In genomic region chr6:159071843-159072769, GRCh38 we compare ENCODE assay signal across 20 cellular contexts. TPM values are rescaled to one million over a fixed set of nuclear protein-coding genes. Genes with fewer than 3 reads are reported as not detected.
A peak's percentile ranks its signal among the peaks of the same experiment; 100 is the strongest.
DNase-seq lines count a peak whose midpoint lies in the region; ATAC-seq and TF ChIP-seq lines count a peak whose summit lies in the region.
"Had no signal": no experiment of that assay in that cellular context is flagged by ENCODE, and none has a peak within 500 bp of the region (broad histone marks: within the 10 kb centered on the region; RNA-seq: fewer than 3 reads in every experiment).

No MANE protein-coding gene starts in this region.

- peaks cover 33% of the 10 kb centered on the region for H3K27me3 ChIP-seq in endodermal cell (ENCODE audit: control insufficient read depth, insufficient read depth, low read length, poor library complexity, severe bottlenecking)
- H3K27me3 ChIP-seq: BLaER1 had no signal

- no peaks in the 10 kb centered on the region for H3K9me3 Mint-ChIP-seq in activated T-cell treated with anti-CD3 and anti-CD28 coated beads, Interleukin-2, amount 50 U/mL, for 4 hours
- no peaks in the 10 kb centered on the region for H3K9me3 Mint-ChIP-seq in activated T-helper 2 cell treated with anti-CD3 and anti-CD28 coated beads, Interferon-gamma antibody, Interleukin-2, Interleukin-4, amounts not matched to agents 10 μg/mL and 5 μg/mL and 100 μg/mL, durations not matched to agents 14 hours and 24 hours and 36 hours
- no peaks in the 10 kb centered on the region for H3K9me3 Mint-ChIP-seq in endodermal cell
- H3K9me3 Mint-ChIP-seq in stimulated activated naive CD8-positive, alpha-beta T cell treated with anti-CD3 and anti-CD28 coated beads, Interleukin-15, Interleukin-2, amounts not matched to agents 100 ng/mL and 50 ng/mL, for 24 hours: no peaks in the 10 kb centered on the region

- H3K27me3 Mint-ChIP-seq in activated T-cell treated with anti-CD3 and anti-CD28 coated beads, Interleukin-2, amount 50 U/mL, for 4 hours (ENCODE audit: low read depth): no peaks in the 10 kb centered on the region
- H3K27me3 Mint-ChIP-seq in activated T-helper 2 cell treated with anti-CD3 and anti-CD28 coated beads, Interferon-gamma antibody, Interleukin-2, Interleukin-4, amounts not matched to agents 10 μg/mL and 5 μg/mL and 100 μg/mL, durations not matched to agents 14 hours and 24 hours and 36 hours (ENCODE audit: low read depth): peaks cover 2% of the 10 kb centered on the region
- H3K27me3 Mint-ChIP-seq in endodermal cell (ENCODE audit: insufficient read depth): peaks cover 75% of the 10 kb centered on the region
- no peaks in the 10 kb centered on the region for H3K27me3 Mint-ChIP-seq in stimulated activated naive CD8-positive, alpha-beta T cell treated with anti-CD3 and anti-CD28 coated beads, Interleukin-15, Interleukin-2, amounts not matched to agents 100 ng/mL and 50 ng/mL, for 24 hours

- peak; percentile 60 to 75 for ATAC-seq in activated T-cell treated with anti-CD3 and anti-CD28 coated beads, Interleukin-2, amount 50 U/mL, for 4 hours
- no peak for ATAC-seq in HG03354 (IDR thresholded peaks at IDR 0.05; ENCODE audit: poor library complexity, severe bottlenecking, unreplicated experiment)
- ATAC-seq: HCT116, K562, Right ventricle myocardium inferior had no signal

- H3K9ac ChIP-seq in endodermal cell (ENCODE audit: extremely low read depth, low read length, poor library complexity, severe bottlenecking): no peak overlapping the region
- H3K9ac ChIP-seq: BLaER1 had no signal

- peak overlapping the region; percentile 42 for H3K27ac Mint-ChIP-seq in activated T-helper 2 cell treated with anti-CD3 and anti-CD28 coated beads, Interferon-gamma antibody, Interleukin-2, Interleukin-4, amounts not matched to agents 10 μg/mL and 5 μg/mL and 100 μg/mL, durations not matched to agents 14 hours and 24 hours and 36 hours
- H3K27ac Mint-ChIP-seq in endodermal cell: no peak overlapping the region
- H3K27ac Mint-ChIP-seq in stimulated activated naive CD8-positive, alpha-beta T cell treated with anti-CD3 and anti-CD28 coated beads, Interleukin-15, Interleukin-2, amounts not matched to agents 100 ng/mL and 50 ng/mL, for 24 hours: peak overlapping the region; percentile 74
- H3K27ac Mint-ChIP-seq: CD4-positive, alpha-beta memory T cell had no signal

- no peak for TF ChIP-seq CTCF in endodermal cell (conservative IDR thresholded peaks at IDR 0.05)

- no peak for DNase-seq in activated T-cell treated with anti-CD3 and anti-CD28 coated beads, Interleukin-2, amount 50 U/mL, for 4 hours
- no peak for DNase-seq in activated T-cell treated with anti-CD3 and anti-CD28 coated beads, Interleukin-2, amount 50 U/mL, for 48 hours
- no peak for DNase-seq in activated T-helper 2 cell treated with anti-CD3 and anti-CD28 coated beads, Interferon-gamma antibody, Interleukin-2, Interleukin-4, amounts not matched to agents 10 μg/mL and 5 μg/mL and 100 μg/mL, durations not matched to agents 14 hours and 24 hours and 36 hours (ENCODE audit: low spot score)
- peak; percentile 14 for DNase-seq in endodermal cell
- no peak for DNase-seq in DMS 273 (lab: John Stamatoyannopoulos, UW; ENCODE audit: unreplicated experiment)
- DNase-seq in putamen (ENCODE audit: low spot score): no peak
- DNase-seq: CD4-positive, alpha-beta memory T cell; EL; GOT3; NCI-H1105; NCI-H2081 treated with DMSO at 0.1 percent for 48 hours; NK-92 treated with Interleukin-12 subunit alpha and Interleukin-12 subunit beta, amount 100 ng/mL, for 24 hours had no signal

- peaks cover 5% of the 10 kb centered on the region for H3K4me1 ChIP-seq in endodermal cell (ENCODE audit: control insufficient read depth, insufficient read depth, low read length)

- intact Hi-C loops in activated T-helper 2 cell treated with anti-CD3 and anti-CD28 coated beads, Interferon-gamma antibody, Interleukin-2, Interleukin-4, amounts not matched to agents 10 μg/mL and 5 μg/mL and 100 μg/mL, durations not matched to agents 14 hours and 24 hours and 36 hours (cut with micrococcal nuclease): loop anchor here (1.0 kb wide), 1 partner anchor 10 kb away; no protein-coding TSS in a partner anchor

- no peaks in the 10 kb centered on the region for H3K36me3 ChIP-seq in endodermal cell (ENCODE audit: control insufficient read depth, insufficient read depth, low read length)
- H3K36me3 ChIP-seq: BLaER1 had no signal

- peaks cover 38% of the 10 kb centered on the region for H3K4me1 Mint-ChIP-seq in activated T-cell treated with anti-CD3 and anti-CD28 coated beads, Interleukin-2, amount 50 U/mL, for 4 hours (ENCODE audit: low read depth)
- peaks cover 46% of the 10 kb centered on the region for H3K4me1 Mint-ChIP-seq in activated T-helper 2 cell treated with anti-CD3 and anti-CD28 coated beads, Interferon-gamma antibody, Interleukin-2, Interleukin-4, amounts not matched to agents 10 μg/mL and 5 μg/mL and 100 μg/mL, durations not matched to agents 14 hours and 24 hours and 36 hours (ENCODE audit: low read depth)
- H3K4me1 Mint-ChIP-seq in endodermal cell: peaks cover 18% of the 10 kb centered on the region
- peaks cover 80% of the 10 kb centered on the region for H3K4me1 Mint-ChIP-seq in stimulated activated naive CD8-positive, alpha-beta T cell treated with anti-CD3 and anti-CD28 coated beads, Interleukin-15, Interleukin-2, amounts not matched to agents 100 ng/mL and 50 ng/mL, for 24 hours (ENCODE audit: low read depth)

- WGBS in endodermal cell (ENCODE audit: insufficient coverage in 1 of 2, insufficient read length in 1 of 2), 2 experiments: 78 to 96% methylated on average over 3 to 7 of the region's 7 CpGs

- H3K27ac ChIP-seq in endodermal cell (ENCODE audit: low read depth, low read length): no peak overlapping the region
- H3K27ac ChIP-seq: BLaER1 had no signal

- H3K4me3 ChIP-seq in endodermal cell (ENCODE audit: low read length): no peak overlapping the region
- H3K4me3 ChIP-seq: BLaER1, K562 had no signal

- peaks cover 1% of the 10 kb centered on the region for H3K36me3 Mint-ChIP-seq in activated T-cell treated with anti-CD3 and anti-CD28 coated beads, Interleukin-2, amount 50 U/mL, for 4 hours (ENCODE audit: insufficient read depth)
- H3K36me3 Mint-ChIP-seq in activated T-helper 2 cell treated with anti-CD3 and anti-CD28 coated beads, Interferon-gamma antibody, Interleukin-2, Interleukin-4, amounts not matched to agents 10 μg/mL and 5 μg/mL and 100 μg/mL, durations not matched to agents 14 hours and 24 hours and 36 hours (ENCODE audit: low read depth): no peaks in the 10 kb centered on the region
- H3K36me3 Mint-ChIP-seq in endodermal cell (ENCODE audit: low read depth): no peaks in the 10 kb centered on the region
- H3K36me3 Mint-ChIP-seq in stimulated activated naive CD8-positive, alpha-beta T cell treated with anti-CD3 and anti-CD28 coated beads, Interleukin-15, Interleukin-2, amounts not matched to agents 100 ng/mL and 50 ng/mL, for 24 hours (ENCODE audit: low read depth): peaks cover 2% of the 10 kb centered on the region
- H3K36me3 Mint-ChIP-seq: CD4-positive, alpha-beta memory T cell had no signal

- no peak overlapping the region for H3K4me3 Mint-ChIP-seq in activated T-cell treated with anti-CD3 and anti-CD28 coated beads, Interleukin-2, amount 50 U/mL, for 4 hours
- H3K4me3 Mint-ChIP-seq in activated T-helper 2 cell treated with anti-CD3 and anti-CD28 coated beads, Interferon-gamma antibody, Interleukin-2, Interleukin-4, amounts not matched to agents 10 μg/mL and 5 μg/mL and 100 μg/mL, durations not matched to agents 14 hours and 24 hours and 36 hours (ENCODE audit: low read depth): no peak overlapping the region
- no peak overlapping the region for H3K4me3 Mint-ChIP-seq in endodermal cell
- H3K4me3 Mint-ChIP-seq in stimulated activated naive CD8-positive, alpha-beta T cell treated with anti-CD3 and anti-CD28 coated beads, Interleukin-15, Interleukin-2, amounts not matched to agents 100 ng/mL and 50 ng/mL, for 24 hours: peak overlapping the region; percentile 18
- H3K4me3 Mint-ChIP-seq: CD4-positive, alpha-beta memory T cell had no signal

- H3K9me3 ChIP-seq in endodermal cell (ENCODE audit: control insufficient read depth, low read length): no peaks in the 10 kb centered on the region
- H3K9me3 ChIP-seq: BLaER1 had no signal

RNA-seq across cellular contexts. Expression of gene TAGAP, which starts 27.3 kb away (rescaled TPM):
- total RNA-seq in activated T-cell treated with anti-CD3 and anti-CD28 coated beads, Interleukin-2, amount 50 U/mL, for 4 hours: 100 to 1,000 TPM; 120 to 132 (median 130) TPM
- 34.3 and 38.1 TPM in 2 replicates for total RNA-seq in activated T-helper 2 cell treated with anti-CD3 and anti-CD28 coated beads, Interferon-gamma antibody, Interleukin-2, Interleukin-4, amounts not matched to agents 10 μg/mL and 5 μg/mL and 100 μg/mL, durations not matched to agents 14 hours and 24 hours and 36 hours
- total RNA-seq in endodermal cell: under 1 TPM in 1 of 2 donors, not detected in 1; 0.24 TPM
- not detected for polyA plus RNA-seq in endodermal cell (2013, experiment 1 of 2)
- not detected for polyA plus RNA-seq in endodermal cell (2013, experiment 2 of 2)
- total RNA-seq: A673, NCI-H460 had no signal
- polyA plus RNA-seq: K562 had no signal

Comparison
In these comparisons a context has a peak if more than half of its experiments do, and no peak if none do; other contexts are left out.
1. RNA of gene TAGAP, which starts 27.3 kb away (total RNA-seq): 120 to 132 TPM in activated T-cell treated with anti-CD3 and anti-CD28 coated beads, Interleukin-2, amount 50 U/mL, for 4 hours and 34.3 to 38.1 TPM in activated T-helper 2 cell treated with anti-CD3 and anti-CD28 coated beads, Interferon-gamma antibody, Interleukin-2, Interleukin-4, amounts not matched to agents 10 μg/mL and 5 μg/mL and 100 μg/mL, durations not matched to agents 14 hours and 24 hours and 36 hours; 0.24 TPM in endodermal cell; every median in the first group is over 10 times any median in the second.